ENCODE assay signal across 7 cellular contexts in the genomic region with DNA sequence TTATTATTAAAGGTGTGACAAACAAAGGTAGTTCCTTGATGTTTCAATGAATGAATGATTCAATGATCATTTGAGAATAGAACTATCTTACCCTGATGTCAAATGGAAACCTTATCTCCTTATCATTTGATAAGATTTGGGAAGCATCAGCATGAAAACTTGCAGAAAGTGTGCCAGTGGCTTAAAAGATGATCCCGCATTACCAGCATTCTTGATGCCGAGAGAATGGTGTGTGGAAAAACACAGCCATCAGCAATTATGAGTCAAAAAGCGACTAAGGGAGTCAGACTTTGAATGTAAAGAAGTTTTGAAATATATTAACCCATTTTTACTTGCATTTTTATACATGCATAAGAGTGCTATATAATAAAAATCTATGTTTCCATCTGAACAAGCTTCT.
"Had no signal": no experiment of that assay in that cellular context is flagged by ENCODE, and none has a peak within 500 bp of the region (broad histone marks: within the 10 kb centered on the region; RNA-seq: fewer than 3 reads in every experiment).

No MANE protein-coding gene starts in this region.

- H3K4me2 ChIP-seq: GM23338 had no signal

- ATAC-seq: GM23338 had no signal

- DNase-seq: H9, HCEC 1CT, KBM-7 had no signal

- H3K4me3 ChIP-seq: GM23338 had no signal

- FAIRE-seq: H1, H54, HTR-8/SVneo had no signal
